Comparison of ENCODE assay signal across 2 cellular contexts in genomic region chr1:24749886-24750285, GRCh38.
TF ChIP-seq lines count a peak whose summit lies in the region.

No MANE protein-coding gene starts in this region.

TF ChIP-seq in SK-N-SH, 30 proteins besides CTCF, POLR2A, EP300 and RAD21:
- TF ChIP-seq IRF3 (IDR thresholded peaks at IDR 0.05; ENCODE audit: low read depth, low read length) (no peak), RFX5 (IDR thresholded peaks at IDR 0.05; ENCODE audit: low read length) (no peak), FOXM1 (IDR thresholded peaks at IDR 0.05; ENCODE audit: low read depth) (no peak), ELF1 (IDR thresholded peaks at IDR 0.05) (no peak), REST (IDR thresholded peaks at IDR 0.05; ENCODE audit: low read depth, low read length) (no peak), FOSL2 (IDR thresholded peaks at IDR 0.05; ENCODE audit: borderline replicate concordance, low read depth) (no peak), MXI1 (IDR thresholded peaks at IDR 0.05; ENCODE audit: low read depth, low read length) (no peak), MEF2A (IDR thresholded peaks at IDR 0.05; ENCODE audit: borderline replicate concordance, low read depth) (no peak), YY1 (IDR thresholded peaks at IDR 0.05; ENCODE audit: low read depth) (no peak), NFIC (IDR thresholded peaks at IDR 0.05; ENCODE audit: borderline replicate concordance) (no peak), TCF12 (IDR thresholded peaks at IDR 0.05) (no peak), EZH2phosphoT487 (IDR thresholded peaks at IDR 0.05; ENCODE audit: borderline replicate concordance, low read depth) (no peak), TAF1 (IDR thresholded peaks at IDR 0.05; ENCODE audit: borderline replicate concordance, low read depth, low read length) (no peak), MAX (IDR thresholded peaks at IDR 0.05; ENCODE audit: low read depth) (no peak), JUND (IDR thresholded peaks at IDR 0.05) (no peak), ZBTB33 (IDR thresholded peaks at IDR 0.05; ENCODE audit: borderline replicate concordance, low read depth) (no peak), TEAD4 (IDR thresholded peaks at IDR 0.05; ENCODE audit: borderline replicate concordance, insufficient read depth) (no peak), SIN3A (IDR thresholded peaks at IDR 0.05; ENCODE audit: borderline replicate concordance, low read depth, low read length) (no peak), POLR2AphosphoS5 (IDR thresholded peaks at IDR 0.05; ENCODE audit: low read depth, low read length) (no peak)

TF ChIP-seq in SK-N-SH treated with all-trans-retinoic acid at 6 μM for 48 hours, 23 proteins besides CTCF, POLR2A, EP300 and RAD21 (continued from another document):
- TF ChIP-seq TSHZ2 (CRISPR knock-in tag; IDR thresholded peaks at IDR 0.05) (no peak), POU6F1 (CRISPR knock-in tag; IDR thresholded peaks at IDR 0.05; ENCODE audit: borderline replicate concordance, low read depth) (no peak), RARB (CRISPR knock-in tag; IDR thresholded peaks at IDR 0.05) (no peak), CSRNP3 (CRISPR knock-in tag; IDR thresholded peaks at IDR 0.05) (no peak), ARNTL (CRISPR knock-in tag; IDR thresholded peaks at IDR 0.05; ENCODE audit: borderline replicate concordance, low read depth) (no peak)
